17 cellular contexts compared by ENCODE assay signal in the genomic region with DNA sequence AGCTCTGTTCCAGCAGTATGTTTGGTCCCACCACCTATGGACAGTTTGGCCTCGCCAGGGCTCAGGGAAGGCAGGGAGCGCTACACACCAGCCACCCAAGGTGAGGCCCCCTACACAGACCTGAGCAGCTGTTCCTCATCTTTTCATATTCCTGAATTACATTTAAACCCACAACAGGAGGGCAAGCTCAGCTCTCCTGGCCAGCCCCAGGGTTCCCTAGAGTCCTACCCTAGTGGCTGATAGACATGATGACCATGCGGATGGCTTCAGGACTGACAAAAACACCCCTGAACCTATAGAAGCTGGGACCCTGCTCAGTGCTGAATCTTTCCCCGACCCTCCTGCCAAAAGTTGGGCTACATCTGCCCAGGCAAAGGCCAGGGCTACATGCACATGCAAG. TPM values are rescaled to one million over a fixed set of nuclear protein-coding genes. Genes with fewer than 3 reads are reported as not detected.
DNase-seq lines count a peak whose midpoint lies in the region; ATAC-seq and TF ChIP-seq lines count a peak whose summit lies in the region.
"Had no signal": no experiment of that assay in that cellular context is flagged by ENCODE, and none has a peak within 500 bp of the region (broad histone marks: within the 10 kb centered on the region; RNA-seq: fewer than 3 reads in every experiment).

No MANE protein-coding gene starts in this region.

- H3K4me1 Mint-ChIP-seq in natural killer cell treated with Interleukin-12 subunit alpha and Interleukin-12 subunit beta and Interleukin-15 and Interleukin-18, amount 100 ng/mL, for 72 hours (ENCODE audit: low read depth in 2 of 2) = peaks cover 0 to 7% of the 10 kb centered on the region in 2 donors
- H3K4me1 Mint-ChIP-seq in natural killer cell (peaks cover 0 to 10% of the 10 kb centered on the region in 2 donors), HFFc6 (ENCODE audit: low read depth) (peaks cover 82% of the 10 kb centered on the region), endodermal cell (peaks cover 4% of the 10 kb centered on the region)

- H3K36me3 ChIP-seq in endodermal cell (ENCODE audit: control insufficient read depth, insufficient read depth, low read length) (no peaks in the 10 kb centered on the region), thyroid gland (no peaks in the 10 kb centered on the region)
- H3K36me3 ChIP-seq: BE2C had no signal

- H3K27me3 Mint-ChIP-seq in natural killer cell treated with Interleukin-12 subunit alpha and Interleukin-12 subunit beta and Interleukin-15 and Interleukin-18, amount 100 ng/mL, for 72 hours = peaks cover 53 to 65% of the 10 kb centered on the region in 2 donors
- H3K27me3 Mint-ChIP-seq in natural killer cell (ENCODE audit: low read depth in 2 of 2) = peaks cover 59 to 74% of the 10 kb centered on the region in 2 donors
- H3K27me3 Mint-ChIP-seq in HFFc6 (ENCODE audit: insufficient read depth) = peaks cover 13% of the 10 kb centered on the region
- peaks cover 85% of the 10 kb centered on the region for H3K27me3 Mint-ChIP-seq in endodermal cell (ENCODE audit: insufficient read depth)

- no peaks in the 10 kb centered on the region for H3K9me3 Mint-ChIP-seq in natural killer cell treated with Interleukin-12 subunit alpha and Interleukin-12 subunit beta and Interleukin-15 and Interleukin-18, amount 100 ng/mL, for 72 hours
- H3K9me3 Mint-ChIP-seq in natural killer cell = no peaks in the 10 kb centered on the region
- peaks cover 9% of the 10 kb centered on the region for H3K9me3 Mint-ChIP-seq in HFFc6
- H3K9me3 Mint-ChIP-seq in endodermal cell = no peaks in the 10 kb centered on the region

- DNase-seq in natural killer cell treated with Interleukin-12 subunit alpha and Interleukin-12 subunit beta and Interleukin-15 and Interleukin-18, amount 100 ng/mL, for 72 hours (ENCODE audit: low spot score) = no peak
- DNase-seq in natural killer cell = no peak
- DNase-seq in HFFc6 = no peak
- DNase-seq in endodermal cell = no peak
- DNase-seq in thyroid gland = no peak
- DNase-seq in retina = no peak
- no peak for DNase-seq in NCI-H2171 treated with DMSO at 0.1 percent for 48 hours (lab: John Stamatoyannopoulos, UW)
- DNase-seq in AG20443 (ENCODE audit: low spot score) = no peak
- DNase-seq: BE2C; CD4-positive, alpha-beta memory T cell; DMS153; DMS79 treated with DMSO at 0.1 percent for 48 hours; EL had no signal

- no peak for TF ChIP-seq POLR2A in thyroid gland (IDR thresholded peaks at IDR 0.05)

- WGBS in endodermal cell (ENCODE audit: insufficient coverage in 1 of 2, insufficient read length in 1 of 2), 2 experiments = 65 to 90% methylated on average over 2 to 4 of the region's 4 CpGs
- 64 to 81% methylated on average over 4 of the region's 4 CpGs for WGBS in thyroid gland, 2 donors

- peaks cover 85% of the 10 kb centered on the region for H3K27me3 ChIP-seq in endodermal cell (ENCODE audit: control insufficient read depth, insufficient read depth, low read length, poor library complexity, severe bottlenecking)
- no peaks in the 10 kb centered on the region for H3K27me3 ChIP-seq in thyroid gland

- no peak overlapping the region for H3K27ac ChIP-seq in endodermal cell (ENCODE audit: low read depth, low read length)
- H3K27ac ChIP-seq in thyroid gland = peak overlapping the region; percentile 80 to 95 (median 92)
- H3K27ac ChIP-seq: C4-2B had no signal

- intact Hi-C loops in natural killer cell (cut with micrococcal nuclease) = no loop called here
- intact Hi-C loops in thyroid gland (cut with DNase I) = loop anchor here (5.0 kb wide), 1 partner anchor 134 kb away; no protein-coding TSS in a partner anchor

- ATAC-seq in natural killer cell treated with Interleukin-12 subunit alpha and Interleukin-12 subunit beta and Interleukin-15 and Interleukin-18, amount 100 ng/mL, for 72 hours = peak; percentile 26 to 48
- no peak for ATAC-seq in natural killer cell
- ATAC-seq: HCT116 had no signal

- no peak overlapping the region for H3K9ac ChIP-seq in endodermal cell (ENCODE audit: extremely low read depth, low read length, poor library complexity, severe bottlenecking)

- no peak overlapping the region for H3K27ac Mint-ChIP-seq in natural killer cell treated with Interleukin-12 subunit alpha and Interleukin-12 subunit beta and Interleukin-15 and Interleukin-18, amount 100 ng/mL, for 72 hours
- H3K27ac Mint-ChIP-seq in natural killer cell (no peak overlapping the region), HFFc6 (peak overlapping the region; percentile 65; the same call in 1 of the 2 replicates), endodermal cell (no peak overlapping the region)

- H3K4me3 Mint-ChIP-seq in natural killer cell treated with Interleukin-12 subunit alpha and Interleukin-12 subunit beta and Interleukin-15 and Interleukin-18, amount 100 ng/mL, for 72 hours = no peak overlapping the region
- H3K4me3 Mint-ChIP-seq in natural killer cell (no peak overlapping the region), HFFc6 (no peak overlapping the region), endodermal cell (no peak overlapping the region)

- no peaks in the 10 kb centered on the region for H3K9me3 ChIP-seq in endodermal cell (ENCODE audit: control insufficient read depth, low read length)
- no peaks in the 10 kb centered on the region for H3K9me3 ChIP-seq in thyroid gland

- H3K4me1 ChIP-seq in endodermal cell (ENCODE audit: control insufficient read depth, insufficient read depth, low read length) = no peaks in the 10 kb centered on the region
- peaks cover 28 to 38% of the 10 kb centered on the region in 2 donors for H3K4me1 ChIP-seq in thyroid gland
- H3K4me1 ChIP-seq: BE2C had no signal

- H3K36me3 Mint-ChIP-seq in natural killer cell treated with Interleukin-12 subunit alpha and Interleukin-12 subunit beta and Interleukin-15 and Interleukin-18, amount 100 ng/mL, for 72 hours = no peaks in the 10 kb centered on the region
- H3K36me3 Mint-ChIP-seq in natural killer cell (no peaks in the 10 kb centered on the region), HFFc6 (ENCODE audit: low read depth) (peaks cover 22% of the 10 kb centered on the region), endodermal cell (ENCODE audit: low read depth) (no peaks in the 10 kb centered on the region)
- H3K36me3 Mint-ChIP-seq: CD4-positive, alpha-beta memory T cell had no signal

- TF ChIP-seq CTCF in natural killer cell (IDR thresholded peaks at IDR 0.05) (no peak), HFFc6 (IDR thresholded peaks at IDR 0.05) (no peak), endodermal cell (conservative IDR thresholded peaks at IDR 0.05) (peak; percentile 34), thyroid gland (IDR thresholded peaks at IDR 0.05) (peak in 1 of 6 experiments; percentile 5)

- H3K4me3 ChIP-seq in endodermal cell (ENCODE audit: low read length) = no peak overlapping the region
- no peak overlapping the region for H3K4me3 ChIP-seq in thyroid gland (replicated peaks in 1 of 3)

RNA-seq across cellular contexts. Expression of gene FOXE1, which starts 6.7 kb away (rescaled TPM):
- not detected for total RNA-seq in natural killer cell treated with Interleukin-12 subunit alpha and Interleukin-12 subunit beta and Interleukin-15 and Interleukin-18, amount 100 ng/mL, for 72 hours
- total RNA-seq in natural killer cell (not detected), endodermal cell (not detected), thyroid gland (100 to 1,000 TPM; 405 to 748 (median 454) TPM)
- 100 to 1,000 TPM in 4 of 6 experiments, 10 to 100 TPM in 2; 51.0 to 173 (median 158) TPM for total RNA-seq in HFFc6 (2021; fragmentation: NEBNext Ultra II Directional; extraction: Animal tissue kit (Norgen Biotek cat#: 25700))
- polyA plus RNA-seq in endodermal cell (2013, experiment 1 of 2) = not detected
- 0.21 TPM for polyA plus RNA-seq in endodermal cell (2013, experiment 2 of 2)
- total RNA-seq: A172; CD4-positive, alpha-beta memory T cell; H4 had no signal
- polyA plus RNA-seq: CD4-positive, alpha-beta memory T cell had no signal

Comparison
In these comparisons a context has a peak if more than half of its experiments do, and no peak if none do; other contexts are left out.
1. ATAC-seq: peak in natural killer cell treated with Interleukin-12 subunit alpha and Interleukin-12 subunit beta and Interleukin-15 and Interleukin-18, amount 100 ng/mL, for 72 hours (2 of 2); none in natural killer cell (0 of 3).
2. RNA of gene FOXE1, which starts 6.7 kb away (total RNA-seq): 405 to 748 TPM in thyroid gland and 51.0 to 173 TPM in HFFc6; not detected in natural killer cell treated with Interleukin-12 subunit alpha and Interleukin-12 subunit beta and Interleukin-15 and Interleukin-18, amount 100 ng/mL, for 72 hours, not detected in natural killer cell and not detected in endodermal cell; every median in the first group is over 10 times any median in the second.